In the genomic region with DNA sequence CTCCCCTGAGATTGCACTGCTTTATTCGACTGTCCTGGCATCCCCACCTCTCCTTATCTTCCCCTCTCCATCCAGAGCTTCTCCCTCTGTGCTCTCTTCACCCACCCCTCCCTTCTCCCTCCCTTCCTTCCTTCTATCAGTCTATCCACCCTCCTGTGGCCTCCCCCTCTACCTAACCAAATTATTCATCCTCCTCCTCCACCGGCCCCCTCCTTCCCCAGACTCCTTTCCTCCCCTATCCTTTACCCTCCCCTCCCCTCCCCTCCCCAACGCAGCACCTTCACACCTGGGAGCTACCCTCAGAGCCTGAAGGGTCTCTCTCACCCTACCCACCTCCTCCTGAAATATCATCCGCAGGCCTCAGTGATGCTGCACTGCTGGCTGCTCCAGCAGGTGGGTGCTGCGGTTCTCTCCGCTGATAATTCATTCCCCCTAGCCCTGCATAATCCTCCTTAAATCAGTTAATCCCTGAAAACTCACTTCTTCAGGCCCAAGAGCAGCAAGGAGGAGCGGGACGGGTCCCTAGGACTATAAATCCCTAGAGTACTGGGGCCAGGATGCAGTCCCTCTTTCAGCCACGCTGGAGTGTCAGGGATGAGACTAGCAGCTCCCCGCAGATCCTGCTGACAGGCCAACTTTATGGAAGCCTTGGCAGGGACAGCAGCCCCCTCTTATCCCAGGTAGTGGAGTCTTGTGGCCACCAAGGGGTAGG, we compare ENCODE assay signal across 16 cellular contexts.
DNase-seq lines count a peak whose midpoint lies in the region; ATAC-seq lines count a peak whose summit lies in the region.
"Had no signal": no experiment of that assay in that cellular context is flagged by ENCODE, and none has a peak within 500 bp of the region (broad histone marks: within the 10 kb centered on the region; RNA-seq: fewer than 3 reads in every experiment).

No MANE protein-coding gene starts in this region.

- H2BK5ac ChIP-seq in neuronal stem cell (ENCODE audit: low read length) = no peak overlapping the region

- no peak overlapping the region for H2BK12ac ChIP-seq in neuronal stem cell (ENCODE audit: low read length)

- no peak overlapping the region for H2AFZ ChIP-seq in neuronal stem cell (ENCODE audit: low read length)

- no CpG with 5 or more reads among the region's 10 CpGs for WGBS in neuronal stem cell (ENCODE audit: extremely low coverage in 2 of 2, insufficient read length in 2 of 2, insufficient replicate concordance in 1 of 2), 2 donors

- H3K4me2 ChIP-seq in neuronal stem cell (ENCODE audit: insufficient read depth, low read length, poor library complexity, severe bottlenecking) = no peak overlapping the region

- H3K4me3 ChIP-seq in neuronal stem cell (ENCODE audit: low read length in 2 of 2) = no peak overlapping the region
- H3K4me3 ChIP-seq: K562 had no signal

- no peak for DNase-seq in activated naive CD8-positive, alpha-beta T cell treated with anti-CD3 and anti-CD28 coated beads, Interleukin-2, amount 50 U/mL, for 24 hours
- no peak for DNase-seq in activated naive CD8-positive, alpha-beta T cell treated with anti-CD3 and anti-CD28 coated beads for 36 hours
- DNase-seq in NCI-H524 (lab: John Stamatoyannopoulos, UW) (peak; percentile 42 to 81), neuronal stem cell (ENCODE audit: low spot score) (no peak), NCI-H2227 (lab: John Stamatoyannopoulos, UW; ENCODE audit: unreplicated experiment) (no peak)
- DNase-seq: DMS79, NCI-H1092, NCI-H1694, NCI-H774, SIG-M5 had no signal

- no peak overlapping the region for H2BK120ac ChIP-seq in neuronal stem cell (ENCODE audit: low read depth, low read length)

- peak overlapping the region; percentile 32 for H3K27ac Mint-ChIP-seq in activated naive CD8-positive, alpha-beta T cell treated with anti-CD3 and anti-CD28 coated beads, Interleukin-2, amount 50 U/mL, for 24 hours
- H3K27ac Mint-ChIP-seq in activated naive CD8-positive, alpha-beta T cell treated with anti-CD3 and anti-CD28 coated beads for 36 hours = no peak overlapping the region

- no peak overlapping the region for H3K4me3 Mint-ChIP-seq in activated naive CD8-positive, alpha-beta T cell treated with anti-CD3 and anti-CD28 coated beads, Interleukin-2, amount 50 U/mL, for 24 hours
- H3K4me3 Mint-ChIP-seq in activated naive CD8-positive, alpha-beta T cell treated with anti-CD3 and anti-CD28 coated beads for 36 hours = no peak overlapping the region

- peaks cover 0 to 16% (median 0%) of the 10 kb centered on the region in 3 experiments for H3K27me3 ChIP-seq in neuronal stem cell (ENCODE audit: control insufficient read depth in 3 of 3, insufficient read depth in 3 of 3, low read depth in 1 of 3, low read length in 3 of 3)

- H3K27me3 Mint-ChIP-seq in activated naive CD8-positive, alpha-beta T cell treated with anti-CD3 and anti-CD28 coated beads, Interleukin-2, amount 50 U/mL, for 24 hours = peaks cover 2% of the 10 kb centered on the region
- peaks cover 3% of the 10 kb centered on the region for H3K27me3 Mint-ChIP-seq in activated naive CD8-positive, alpha-beta T cell treated with anti-CD3 and anti-CD28 coated beads for 36 hours

- H3K36me3 ChIP-seq in neuronal stem cell (replicated peaks in 1 of 2; ENCODE audit: control insufficient read depth in 2 of 2, insufficient read depth in 2 of 2, low read length in 2 of 2) = no peaks in the 10 kb centered on the region

- no peak overlapping the region for H4K8ac ChIP-seq in neuronal stem cell (ENCODE audit: low read depth, low read length)

- no peak overlapping the region for H3K18ac ChIP-seq in neuronal stem cell (ENCODE audit: low read length)

- no peaks in the 10 kb centered on the region for H3K79me1 ChIP-seq in neuronal stem cell (ENCODE audit: low read depth, low read length)

- no peaks in the 10 kb centered on the region for H3K9me3 ChIP-seq in neuronal stem cell (replicated peaks in 1 of 2; ENCODE audit: control insufficient read depth in 2 of 2, insufficient read depth in 1 of 2, low read depth in 1 of 2, low read length in 2 of 2)

- no peak overlapping the region for H3K9ac ChIP-seq in neuronal stem cell (ENCODE audit: low read depth, low read length, poor library complexity)

- no peaks in the 10 kb centered on the region for H3K9me3 Mint-ChIP-seq in activated naive CD8-positive, alpha-beta T cell treated with anti-CD3 and anti-CD28 coated beads, Interleukin-2, amount 50 U/mL, for 24 hours
- no peaks in the 10 kb centered on the region for H3K9me3 Mint-ChIP-seq in activated naive CD8-positive, alpha-beta T cell treated with anti-CD3 and anti-CD28 coated beads for 36 hours

- H3K27ac ChIP-seq in angular gyrus (ENCODE audit: low read depth, low read length) = peak overlapping the region; percentile 64
- H3K27ac ChIP-seq in neuronal stem cell (replicated peaks; ENCODE audit: low read length) = no peak overlapping the region
- H3K27ac ChIP-seq: 22Rv1, HL-60 had no signal

- H2AK5ac ChIP-seq in neuronal stem cell (ENCODE audit: low read depth, low read length) = peak overlapping the region; percentile 15

- H3K36me3 Mint-ChIP-seq in activated naive CD8-positive, alpha-beta T cell treated with anti-CD3 and anti-CD28 coated beads, Interleukin-2, amount 50 U/mL, for 24 hours (ENCODE audit: low read depth) = no peaks in the 10 kb centered on the region
- H3K36me3 Mint-ChIP-seq in activated naive CD8-positive, alpha-beta T cell treated with anti-CD3 and anti-CD28 coated beads for 36 hours = no peaks in the 10 kb centered on the region

- no peak overlapping the region for H2BK15ac ChIP-seq in neuronal stem cell (ENCODE audit: low read length)

- H3K4me1 Mint-ChIP-seq in activated naive CD8-positive, alpha-beta T cell treated with anti-CD3 and anti-CD28 coated beads, Interleukin-2, amount 50 U/mL, for 24 hours = peaks cover 19% of the 10 kb centered on the region
- peaks cover 7% of the 10 kb centered on the region for H3K4me1 Mint-ChIP-seq in activated naive CD8-positive, alpha-beta T cell treated with anti-CD3 and anti-CD28 coated beads for 36 hours

- H3K4ac ChIP-seq in neuronal stem cell (ENCODE audit: low read length) = no peak overlapping the region

- peaks cover 17 to 20% of the 10 kb centered on the region in 2 donors for H3K4me1 ChIP-seq in neuronal stem cell (ENCODE audit: control insufficient read depth in 2 of 2, insufficient read depth in 1 of 2, low read depth in 1 of 2, low read length in 2 of 2)

- H3K23ac ChIP-seq in neuronal stem cell (ENCODE audit: low read depth, low read length, poor library complexity) = no peak overlapping the region

- no peak overlapping the region for H4K91ac ChIP-seq in neuronal stem cell (ENCODE audit: low read depth, low read length, poor library complexity)

- no peak overlapping the region for H3K14ac ChIP-seq in neuronal stem cell (ENCODE audit: low read length)

- ATAC-seq in activated naive CD8-positive, alpha-beta T cell treated with anti-CD3 and anti-CD28 coated beads, Interleukin-2, amount 50 U/mL, for 24 hours = no peak
- ATAC-seq in GM18511 (IDR thresholded peaks at IDR 0.05; ENCODE audit: unreplicated experiment) = no peak
- no peak for ATAC-seq in HG02642 (IDR thresholded peaks at IDR 0.05; ENCODE audit: poor library complexity, unreplicated experiment)
- ATAC-seq: K562 had no signal

Comparison
In these comparisons a context has a peak if more than half of its experiments do, and no peak if none do; other contexts are left out.
1. DNase-seq: peak in NCI-H524 (2 of 2); none in activated naive CD8-positive, alpha-beta T cell treated with anti-CD3 and anti-CD28 coated beads, Interleukin-2, amount 50 U/mL, for 24 hours (single experiment), activated naive CD8-positive, alpha-beta T cell treated with anti-CD3 and anti-CD28 coated beads for 36 hours (single experiment), neuronal stem cell (single experiment) and NCI-H2227 (single experiment).